ENCODE assay signal across 11 cellular contexts in genomic region chr7:45580053-45580872, GRCh38. TPM values are rescaled to one million over a fixed set of nuclear protein-coding genes. Genes with fewer than 3 reads are reported as not detected.
DNase-seq lines count a peak whose midpoint lies in the region; ATAC-seq and TF ChIP-seq lines count a peak whose summit lies in the region.
"Had no signal": no experiment of that assay in that cellular context is flagged by ENCODE, and none has a peak within 500 bp of the region (broad histone marks: within the 10 kb centered on the region; RNA-seq: fewer than 3 reads in every experiment).

No MANE protein-coding gene starts in this region.

- no peak overlapping the region for H2AFZ ChIP-seq in GM23248

- no peak overlapping the region for H3K27ac ChIP-seq in GM23248
- no peak overlapping the region for H3K27ac ChIP-seq in left ventricle myocardium inferior (replicated peaks)

- H3K4me1 Mint-ChIP-seq in stimulated activated effector memory CD8-positive, alpha-beta T cell treated with anti-CD3 and anti-CD28 coated beads, Interleukin-12 subunit alpha, Interleukin-12 subunit beta, amount 100 ng/mL, for 72 hours = no peaks in the 10 kb centered on the region
- H3K4me1 Mint-ChIP-seq: CD8-positive, alpha-beta memory T cell; naive thymus-derived CD4-positive, alpha-beta T cell had no signal

- no peak overlapping the region for H3K4me3 Mint-ChIP-seq in stimulated activated effector memory CD8-positive, alpha-beta T cell treated with anti-CD3 and anti-CD28 coated beads, Interleukin-12 subunit alpha, Interleukin-12 subunit beta, amount 100 ng/mL, for 72 hours
- H3K4me3 Mint-ChIP-seq: CD8-positive, alpha-beta memory T cell; naive thymus-derived CD4-positive, alpha-beta T cell had no signal

- H3K4me2 ChIP-seq in GM23248 (ENCODE audit: unreplicated experiment) = no peak overlapping the region

- no peaks in the 10 kb centered on the region for H3K36me3 Mint-ChIP-seq in stimulated activated effector memory CD8-positive, alpha-beta T cell treated with anti-CD3 and anti-CD28 coated beads, Interleukin-12 subunit alpha, Interleukin-12 subunit beta, amount 100 ng/mL, for 72 hours
- H3K36me3 Mint-ChIP-seq: CD8-positive, alpha-beta memory T cell; naive thymus-derived CD4-positive, alpha-beta T cell had no signal

- WGBS in GM23248 (ENCODE audit: low coverage in 1 of 2, low lambda C conversion rate in 2 of 2, missing lambda C conversion rate in 2 of 2), 2 experiments = 72 to 76% methylated on average over 15 to 16 of the region's 16 CpGs

- DNase-seq in ACHN (peak; percentile 17), GM23248 (peak; percentile 13), SHP77 treated with DMSO at 0.1 percent for 48 hours (lab: John Stamatoyannopoulos, UW) (peak; percentile 62), left ventricle myocardium inferior (peak; percentile 32), NCI-H526 treated with DMSO at 0.1 percent for 48 hours (lab: John Stamatoyannopoulos, UW) (no peak)
- no peak for DNase-seq in stimulated activated effector memory CD8-positive, alpha-beta T cell treated with anti-CD3 and anti-CD28 coated beads, Interleukin-12 subunit alpha, Interleukin-12 subunit beta, amount 100 ng/mL, for 72 hours (ENCODE audit: low spot score in 2 of 2)
- DNase-seq in activated CD4-positive, CD25-positive, alpha-beta regulatory T cell (lab: John Stamatoyannopoulos, UW) = no peak
- DNase-seq: activated T-cell treated with anti-CD3 and anti-CD28 coated beads, Interleukin-2, amount 50 U/mL, for 1 hour; CD8-positive, alpha-beta memory T cell; naive thymus-derived CD4-positive, alpha-beta T cell had no signal

- no peak overlapping the region for H3K27ac Mint-ChIP-seq in stimulated activated effector memory CD8-positive, alpha-beta T cell treated with anti-CD3 and anti-CD28 coated beads, Interleukin-12 subunit alpha, Interleukin-12 subunit beta, amount 100 ng/mL, for 72 hours
- H3K27ac Mint-ChIP-seq: CD8-positive, alpha-beta memory T cell; naive thymus-derived CD4-positive, alpha-beta T cell had no signal

- H3K79me2 ChIP-seq in GM23248 (ENCODE audit: insufficient read depth) = no peaks in the 10 kb centered on the region

- TF ChIP-seq CTCF in left ventricle myocardium inferior (IDR thresholded peaks at IDR 0.05; ENCODE audit: borderline replicate concordance) = peak; percentile 38

- no peak for ATAC-seq in stimulated activated effector memory CD8-positive, alpha-beta T cell treated with anti-CD3 and anti-CD28 coated beads, Interleukin-12 subunit alpha, Interleukin-12 subunit beta, amount 100 ng/mL, for 72 hours
- ATAC-seq in HG03571 (IDR thresholded peaks at IDR 0.05; ENCODE audit: unreplicated experiment) = no peak
- ATAC-seq: naive thymus-derived CD4-positive, alpha-beta T cell had no signal

- no peaks in the 10 kb centered on the region for H4K20me1 ChIP-seq in GM23248 (ENCODE audit: insufficient read depth)

- no peak overlapping the region for H3K4me3 ChIP-seq in GM23248
- no peak overlapping the region for H3K4me3 ChIP-seq in left ventricle myocardium inferior

- H3K9ac ChIP-seq in GM23248 = no peak overlapping the region

- H3K4me1 ChIP-seq in GM23248 (ENCODE audit: insufficient read depth) (no peaks in the 10 kb centered on the region), left ventricle myocardium inferior (peaks cover 25% of the 10 kb centered on the region)

- H3K27me3 ChIP-seq in GM23248 (replicated peaks; ENCODE audit: insufficient read depth) (peaks cover 29% of the 10 kb centered on the region), left ventricle myocardium inferior (ENCODE audit: low read depth) (peaks cover 28% of the 10 kb centered on the region)

- no peaks in the 10 kb centered on the region for H3F3A ChIP-seq in GM23248 (ENCODE audit: insufficient read depth)

- in situ Hi-C loops in ACHN (cut with HindIII; ENCODE audit: low pct_ligation_motif_present, low pct_unique_long_range_greater_than_20kb, low sequenced_read_pairs) = no loop called here
- in situ Hi-C loops in GM23248 (cut with MboI) = no loop called here

- no peaks in the 10 kb centered on the region for H3K36me3 ChIP-seq in GM23248 (ENCODE audit: low read depth)
- H3K36me3 ChIP-seq in left ventricle myocardium inferior = no peaks in the 10 kb centered on the region

- no peaks in the 10 kb centered on the region for H3K9me3 Mint-ChIP-seq in stimulated activated effector memory CD8-positive, alpha-beta T cell treated with anti-CD3 and anti-CD28 coated beads, Interleukin-12 subunit alpha, Interleukin-12 subunit beta, amount 100 ng/mL, for 72 hours
- H3K9me3 Mint-ChIP-seq: CD8-positive, alpha-beta memory T cell had no signal

- no peaks in the 10 kb centered on the region for H3K9me3 ChIP-seq in GM23248 (ENCODE audit: low read depth)
- no peaks in the 10 kb centered on the region for H3K9me3 ChIP-seq in left ventricle myocardium inferior (replicated peaks)

- intact Hi-C loops in left ventricle myocardium inferior (cut with micrococcal nuclease) = no loop called here

- no peaks in the 10 kb centered on the region for H3K9me2 ChIP-seq in GM23248 (ENCODE audit: insufficient read depth)

RNA-seq across cellular contexts. Expression of gene ADCY1, which starts 6.1 kb away (rescaled TPM):
- total RNA-seq in GM23248 (2014; rRNA removed; shearing (Covaris generic)) = 0.11 TPM in 1 of 2 replicates, not detected in the other
- not detected in 2 replicates for polyA plus RNA-seq in GM23248 (2016; fragmentation: Nextera tagmentation; extraction: Ambion mirVana)
- 2.8 TPM for total RNA-seq in left ventricle myocardium inferior
- polyA plus RNA-seq: CD8-positive, alpha-beta memory T cell had no signal

Comparison
In these comparisons a context has a peak if more than half of its experiments do, and no peak if none do; other contexts are left out.
1. DNase-seq: peak in ACHN (single experiment), GM23248 (single experiment), SHP77 treated with DMSO at 0.1 percent for 48 hours (single experiment) and left ventricle myocardium inferior (single experiment); none in NCI-H526 treated with DMSO at 0.1 percent for 48 hours (single experiment), stimulated activated effector memory CD8-positive, alpha-beta T cell treated with anti-CD3 and anti-CD28 coated beads, Interleukin-12 subunit alpha, Interleukin-12 subunit beta, amount 100 ng/mL, for 72 hours (0 of 2) and activated CD4-positive, CD25-positive, alpha-beta regulatory T cell (0 of 4).